Comparison of ENCODE assay signal across 24 cellular contexts in genomic region chr6:63426844-63427243, GRCh38.
"Had no signal": no experiment of that assay in that cellular context is flagged by ENCODE, and none has a peak within 500 bp of the region (broad histone marks: within the 10 kb centered on the region; RNA-seq: fewer than 3 reads in every experiment).

No MANE protein-coding gene starts in this region.

- H3K27ac ChIP-seq: heart left ventricle, neutrophil, parathyroid adenoma, right atrium auricular region, sigmoid colon, spleen, testis, tibial artery, upper lobe of left lung, vagina had no signal

- ATAC-seq: heart left ventricle; mucosa of descending colon; natural killer cell treated with Interleukin-12 subunit alpha and Interleukin-12 subunit beta and Interleukin-15 and Interleukin-18, amount 100 ng/mL, for 72 hours; stimulated activated memory B cell treated with anti-CD40 and anti-IgM and Interleukin-4, amounts not matched to agents 10 μg/mL and 1 μg/mL and 100 μg/mL, for 72 hours; stimulated activated naive CD8-positive, alpha-beta T cell treated with anti-CD3 and anti-CD28 coated beads, Interleukin-15, Interleukin-2, amounts not matched to agents 100 U/mL and 50 U/mL, for 24 hours had no signal

- DNase-seq: cerebellar nuclear complex; cortex of kidney; gastrocnemius medialis; heart left ventricle; hippocampal formation; islet precursor cell; kidney glomerular epithelial cell; mesenchymal stem cell; mucosa of descending colon; naive B cell; sigmoid colon; spleen; stimulated activated CD4-positive, alpha-beta T cell treated with anti-CD3 and anti-CD28 coated beads, Interleukin-4, amount 100 ng/mL, for 4 hours; stimulated activated naive CD8-positive, alpha-beta T cell treated with anti-CD3 and anti-CD28 coated beads, Interleukin-15, Interleukin-2, amounts not matched to agents 100 U/mL and 50 U/mL, for 24 hours; substantia nigra; testis; tibial artery; upper lobe of left lung had no signal

- H3K36me3 ChIP-seq: gastrocnemius medialis, heart left ventricle, neutrophil, right atrium auricular region, sigmoid colon, spleen, tibial artery, upper lobe of left lung, vagina had no signal

- H3K4me1 ChIP-seq: heart left ventricle, parathyroid adenoma, right atrium auricular region, sigmoid colon, spleen, testis, tibial artery, upper lobe of left lung, vagina had no signal

- H3K27me3 ChIP-seq: gastrocnemius medialis, heart left ventricle, neutrophil, right atrium auricular region, sigmoid colon, spleen, testis, tibial artery, upper lobe of left lung, vagina had no signal

- H3K9me3 ChIP-seq: gastrocnemius medialis, mucosa of descending colon, neutrophil, sigmoid colon, testis, upper lobe of left lung, vagina had no signal

- H3K4me3 ChIP-seq: gastrocnemius medialis, heart left ventricle, mucosa of descending colon, right atrium auricular region, sigmoid colon, spleen, testis, tibial artery, upper lobe of left lung, vagina had no signal
